9 cellular contexts compared by ENCODE assay signal in genomic region chr6:90186637-90187361, GRCh38.
DNase-seq lines count a peak whose midpoint lies in the region; ATAC-seq and TF ChIP-seq lines count a peak whose summit lies in the region.
"Had no signal": no experiment of that assay in that cellular context is flagged by ENCODE, and none has a peak within 500 bp of the region (broad histone marks: within the 10 kb centered on the region; RNA-seq: fewer than 3 reads in every experiment).

No MANE protein-coding gene starts in this region.

- peak; percentile 51 for DNase-seq in activated naive CD4-positive, alpha-beta T cell treated with anti-CD3 and anti-CD28 coated beads, Interleukin-2, amount 10 ng/mL, durations not matched to agents 7 days and 5 days
- no peak for DNase-seq in activated naive CD4-positive, alpha-beta T cell (lab: John Stamatoyannopoulos, UW)
- DNase-seq in NOMO-1 (lab: John Stamatoyannopoulos, UW; ENCODE audit: unreplicated experiment in 2 of 2) (peak; percentile 75 to 90), ascending aorta (ENCODE audit: low spot score in 2 of 2) (no peak), SKM-1 (lab: John Stamatoyannopoulos, UW; ENCODE audit: unreplicated experiment) (no peak)
- DNase-seq in central memory CD4-positive, alpha-beta T cell = peak; percentile 25
- DNase-seq in stimulated activated naive B cell treated with anti-CD40 and anti-IgM and Interleukin-4, amounts not matched to agents 10 μg/mL and 1 μg/mL and 100 μg/mL, for 72 hours = no peak

- no peaks in the 10 kb centered on the region for H3K27me3 ChIP-seq in ascending aorta

- no peak overlapping the region for H3K27ac ChIP-seq in ascending aorta
- H3K27ac ChIP-seq: C4-2B had no signal

- intact Hi-C loops in ascending aorta (cut with DNase I) = no loop called here

- H3K36me3 ChIP-seq in ascending aorta = no peaks in the 10 kb centered on the region

- CTCF ChIA-PET in activated naive CD4-positive, alpha-beta T cell treated with anti-CD3 and anti-CD28 coated beads, Interleukin-2, amount 10 ng/mL, durations not matched to agents 7 days and 5 days (lab: Charles Lee) = interaction anchor here (0.5 to 1.4 kb wide), 2 partner anchors 9 to 833 kb away, joined by 3 to 5 read pairs; no protein-coding TSS in a partner anchor

- H3K4me3 ChIP-seq in ascending aorta = no peak overlapping the region

- no peak for TF ChIP-seq CTCF in ascending aorta (IDR thresholded peaks at IDR 0.05)

- peak; percentile 31 for ATAC-seq in stimulated activated naive B cell treated with anti-CD40 and anti-IgM and Interleukin-4, amounts not matched to agents 10 μg/mL and 1 μg/mL and 100 μg/mL, for 72 hours (replicated peaks)
- no peak for ATAC-seq in HG03457 (IDR thresholded peaks at IDR 0.05; ENCODE audit: unreplicated experiment)

- H3K27ac Mint-ChIP-seq in activated naive CD4-positive, alpha-beta T cell treated with anti-CD3 and anti-CD28 coated beads, Interleukin-2, amount 10 ng/mL, durations not matched to agents 7 days and 5 days = peak overlapping the region; percentile 98
- H3K27ac Mint-ChIP-seq in stimulated activated naive B cell treated with anti-CD40 and anti-IgM and Interleukin-4, amounts not matched to agents 10 μg/mL and 1 μg/mL and 100 μg/mL, for 72 hours = peak overlapping the region; percentile 96

- H3K4me1 ChIP-seq in ascending aorta = peaks cover 5 to 10% of the 10 kb centered on the region in 2 donors

- H3K9me3 ChIP-seq in ascending aorta = no peaks in the 10 kb centered on the region

- no peaks in the 10 kb centered on the region for H3K27me3 Mint-ChIP-seq in activated naive CD4-positive, alpha-beta T cell treated with anti-CD3 and anti-CD28 coated beads, Interleukin-2, amount 10 ng/mL, durations not matched to agents 7 days and 5 days
- H3K27me3 Mint-ChIP-seq in stimulated activated naive B cell treated with anti-CD40 and anti-IgM and Interleukin-4, amounts not matched to agents 10 μg/mL and 1 μg/mL and 100 μg/mL, for 72 hours = no peaks in the 10 kb centered on the region

- peaks cover 91% of the 10 kb centered on the region for H3K4me1 Mint-ChIP-seq in activated naive CD4-positive, alpha-beta T cell treated with anti-CD3 and anti-CD28 coated beads, Interleukin-2, amount 10 ng/mL, durations not matched to agents 7 days and 5 days
- H3K4me1 Mint-ChIP-seq in stimulated activated naive B cell treated with anti-CD40 and anti-IgM and Interleukin-4, amounts not matched to agents 10 μg/mL and 1 μg/mL and 100 μg/mL, for 72 hours = peaks cover 45 to 76% of the 10 kb centered on the region in 2 donors

- peaks cover 38% of the 10 kb centered on the region for H3K36me3 Mint-ChIP-seq in activated naive CD4-positive, alpha-beta T cell treated with anti-CD3 and anti-CD28 coated beads, Interleukin-2, amount 10 ng/mL, durations not matched to agents 7 days and 5 days
- peaks cover 7 to 18% of the 10 kb centered on the region in 2 donors for H3K36me3 Mint-ChIP-seq in stimulated activated naive B cell treated with anti-CD40 and anti-IgM and Interleukin-4, amounts not matched to agents 10 μg/mL and 1 μg/mL and 100 μg/mL, for 72 hours

- no peaks in the 10 kb centered on the region for H3K9me3 Mint-ChIP-seq in activated naive CD4-positive, alpha-beta T cell treated with anti-CD3 and anti-CD28 coated beads, Interleukin-2, amount 10 ng/mL, durations not matched to agents 7 days and 5 days
- H3K9me3 Mint-ChIP-seq in stimulated activated naive B cell treated with anti-CD40 and anti-IgM and Interleukin-4, amounts not matched to agents 10 μg/mL and 1 μg/mL and 100 μg/mL, for 72 hours = no peaks in the 10 kb centered on the region

- H3K4me3 Mint-ChIP-seq in activated naive CD4-positive, alpha-beta T cell treated with anti-CD3 and anti-CD28 coated beads, Interleukin-2, amount 10 ng/mL, durations not matched to agents 7 days and 5 days = peak overlapping the region; percentile 76
- peak overlapping the region; percentile 78 for H3K4me3 Mint-ChIP-seq in stimulated activated naive B cell treated with anti-CD40 and anti-IgM and Interleukin-4, amounts not matched to agents 10 μg/mL and 1 μg/mL and 100 μg/mL, for 72 hours

Comparison
In these comparisons a context has a peak if more than half of its experiments do, and no peak if none do; other contexts are left out.
1. DNase-seq: peak in activated naive CD4-positive, alpha-beta T cell treated with anti-CD3 and anti-CD28 coated beads, Interleukin-2, amount 10 ng/mL, durations not matched to agents 7 days and 5 days (single experiment), NOMO-1 (2 of 2) and central memory CD4-positive, alpha-beta T cell (single experiment); none in activated naive CD4-positive, alpha-beta T cell (0 of 4), stimulated activated naive B cell treated with anti-CD40 and anti-IgM and Interleukin-4, amounts not matched to agents 10 μg/mL and 1 μg/mL and 100 μg/mL, for 72 hours (single experiment), ascending aorta (0 of 2) and SKM-1 (single experiment).